In the genomic region with DNA sequence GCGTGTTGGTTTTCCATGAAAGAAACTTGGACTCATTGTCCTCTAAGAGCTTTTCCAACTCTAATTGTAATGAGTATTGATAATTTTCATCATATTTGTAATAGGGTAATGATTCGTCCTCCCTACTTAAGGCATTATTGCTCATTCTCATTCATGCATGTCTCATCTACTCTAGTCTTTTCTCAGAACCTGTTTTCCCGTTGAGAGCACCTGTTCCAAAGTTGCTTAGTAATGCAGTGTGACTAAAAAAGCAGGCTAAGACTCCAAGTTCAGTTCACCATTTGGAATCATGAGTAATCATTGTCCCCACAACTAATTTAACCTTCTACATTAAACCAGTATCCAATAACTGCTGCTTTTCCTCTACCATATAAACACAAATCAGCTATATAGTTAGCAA, we compare ENCODE assay signal across 17 cellular contexts.
A peak's percentile ranks its signal among the peaks of the same experiment; 100 is the strongest.
DNase-seq lines count a peak whose midpoint lies in the region; ATAC-seq lines count a peak whose summit lies in the region.
"Had no signal": no experiment of that assay in that cellular context is flagged by ENCODE, and none has a peak within 500 bp of the region (broad histone marks: within the 10 kb centered on the region; RNA-seq: fewer than 3 reads in every experiment).

No MANE protein-coding gene starts in this region.

- H3K27ac Mint-ChIP-seq in stimulated activated effector memory CD8-positive, alpha-beta T cell treated with anti-CD3 and anti-CD28 coated beads, Interleukin-12 subunit alpha, Interleukin-12 subunit beta, amount 100 ng/mL, for 72 hours, result no peak overlapping the region
- H3K27ac Mint-ChIP-seq: HFFc6, memory B cell, neural progenitor cell had no signal

- H3K36me3 Mint-ChIP-seq in stimulated activated effector memory CD8-positive, alpha-beta T cell treated with anti-CD3 and anti-CD28 coated beads, Interleukin-12 subunit alpha, Interleukin-12 subunit beta, amount 100 ng/mL, for 72 hours, result no peaks in the 10 kb centered on the region
- H3K36me3 Mint-ChIP-seq: neural progenitor cell had no signal

- ATAC-seq in HG02981 (IDR thresholded peaks at IDR 0.05; ENCODE audit: unreplicated experiment), result peak; percentile 51
- ATAC-seq in stimulated activated effector memory CD8-positive, alpha-beta T cell treated with anti-CD3 and anti-CD28 coated beads, Interleukin-12 subunit alpha, Interleukin-12 subunit beta, amount 100 ng/mL, for 72 hours, result peak; percentile 73
- ATAC-seq: sciatic nerve, SK-N-SH treated with all-trans-retinoic acid at 6 μM for 48 hours, upper lobe of right lung had no signal

- H3K27me3 ChIP-seq in effector memory CD4-positive, alpha-beta T cell (replicated peaks; ENCODE audit: control insufficient read depth, insufficient read depth, low read length, poor library complexity, severe bottlenecking), result no peaks in the 10 kb centered on the region
- H3K27me3 ChIP-seq: neural progenitor cell, upper lobe of right lung had no signal

- intact Hi-C loops in posterior cingulate gyrus (cut with DNase I), result no loop called here

- DNase-seq in NCI-H345 treated with DMSO at 0.1 percent for 48 hours (lab: John Stamatoyannopoulos, UW; ENCODE audit: unreplicated experiment) (peak; percentile 3), NCI-H345 (lab: John Stamatoyannopoulos, UW) (no peak), cerebellar cortex (ENCODE audit: low spot score) (peak; percentile 29), posterior cingulate gyrus (no peak)
- DNase-seq in stimulated activated effector memory CD8-positive, alpha-beta T cell treated with anti-CD3 and anti-CD28 coated beads, Interleukin-12 subunit alpha, Interleukin-12 subunit beta, amount 100 ng/mL, for 72 hours (ENCODE audit: low spot score in 2 of 2), result no peak
- no peak for DNase-seq in effector memory CD4-positive, alpha-beta T cell
- DNase-seq in activated CD8-positive, alpha-beta memory T cell treated with anti-CD3 and anti-CD28 coated beads for 24 hours, result no peak
- DNase-seq: activated naive CD4-positive, alpha-beta T cell treated with Interleukin-2 at 50 U/mL for 16 hours; dermis blood vessel endothelial cell; HFFc6; stimulated activated naive CD4-positive, alpha-beta T cell; upper lobe of right lung had no signal

- H3K4me1 ChIP-seq in effector memory CD4-positive, alpha-beta T cell (ENCODE audit: control insufficient read depth, insufficient read depth, low read length, poor library complexity, severe bottlenecking), result no peaks in the 10 kb centered on the region

- no peak overlapping the region for H3K4me3 ChIP-seq in effector memory CD4-positive, alpha-beta T cell (ENCODE audit: insufficient read depth, low read depth, low read length, poor library complexity, severe bottlenecking)
- H3K4me3 ChIP-seq: neural progenitor cell, upper lobe of right lung had no signal

- no peak overlapping the region for H3K27ac ChIP-seq in effector memory CD4-positive, alpha-beta T cell (ENCODE audit: insufficient read depth, low read length, poor library complexity, severe bottlenecking)
- H3K27ac ChIP-seq: neural progenitor cell, upper lobe of right lung had no signal

- H3K9me3 Mint-ChIP-seq in stimulated activated effector memory CD8-positive, alpha-beta T cell treated with anti-CD3 and anti-CD28 coated beads, Interleukin-12 subunit alpha, Interleukin-12 subunit beta, amount 100 ng/mL, for 72 hours, result no peaks in the 10 kb centered on the region
- H3K9me3 Mint-ChIP-seq: HFFc6, memory B cell, neural progenitor cell had no signal

- no peaks in the 10 kb centered on the region for H3K36me3 ChIP-seq in effector memory CD4-positive, alpha-beta T cell (ENCODE audit: control insufficient read depth, insufficient read depth, low read length)
- H3K36me3 ChIP-seq: neural progenitor cell, upper lobe of right lung had no signal

- no peaks in the 10 kb centered on the region for H3K9me3 ChIP-seq in effector memory CD4-positive, alpha-beta T cell (ENCODE audit: control insufficient read depth, low read length)
- H3K9me3 ChIP-seq: upper lobe of right lung had no signal

- H3K4me1 Mint-ChIP-seq in stimulated activated effector memory CD8-positive, alpha-beta T cell treated with anti-CD3 and anti-CD28 coated beads, Interleukin-12 subunit alpha, Interleukin-12 subunit beta, amount 100 ng/mL, for 72 hours, result no peaks in the 10 kb centered on the region
- H3K4me1 Mint-ChIP-seq: neural progenitor cell had no signal

- H3K4me3 Mint-ChIP-seq in stimulated activated effector memory CD8-positive, alpha-beta T cell treated with anti-CD3 and anti-CD28 coated beads, Interleukin-12 subunit alpha, Interleukin-12 subunit beta, amount 100 ng/mL, for 72 hours, result no peak overlapping the region
- H3K4me3 Mint-ChIP-seq: HFFc6, memory B cell, neural progenitor cell had no signal

Comparison
In these comparisons a context has a peak if more than half of its experiments do, and no peak if none do; other contexts are left out.
1. DNase-seq: peak in NCI-H345 treated with DMSO at 0.1 percent for 48 hours (single experiment) and cerebellar cortex (single experiment); none in NCI-H345 (single experiment), stimulated activated effector memory CD8-positive, alpha-beta T cell treated with anti-CD3 and anti-CD28 coated beads, Interleukin-12 subunit alpha, Interleukin-12 subunit beta, amount 100 ng/mL, for 72 hours (0 of 2), posterior cingulate gyrus (0 of 10), effector memory CD4-positive, alpha-beta T cell (0 of 3) and activated CD8-positive, alpha-beta memory T cell treated with anti-CD3 and anti-CD28 coated beads for 24 hours (single experiment).